12 cellular contexts compared by ENCODE assay signal in the genomic region with DNA sequence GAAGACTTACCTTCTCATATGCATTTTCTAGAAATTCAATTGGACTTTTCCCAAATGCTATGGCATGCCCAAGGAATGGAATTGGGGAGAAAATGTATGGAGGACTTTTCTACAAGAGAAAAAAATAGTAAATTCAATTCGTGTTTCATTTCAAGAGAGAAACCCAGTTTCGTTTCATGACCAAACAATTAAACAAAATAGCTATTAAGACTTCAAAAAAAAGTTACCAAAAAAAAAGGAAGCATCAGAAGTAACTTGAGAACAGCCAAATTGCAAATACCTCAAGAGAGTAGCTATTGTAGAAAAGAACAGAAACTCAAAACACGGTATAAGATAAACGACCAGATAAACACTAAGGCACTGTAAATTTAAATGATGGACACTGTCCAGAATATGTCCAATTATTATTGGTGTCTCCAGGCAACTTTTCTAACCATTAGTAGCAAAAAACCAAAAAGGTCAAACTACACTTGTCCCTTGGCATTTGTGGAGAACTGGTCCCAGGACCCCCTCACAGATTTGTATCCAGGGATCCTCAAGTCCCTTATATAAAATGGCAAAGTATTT. TPM values are rescaled to one million over a fixed set of nuclear protein-coding genes. Genes with fewer than 3 reads are reported as not detected.
DNase-seq lines count a peak whose midpoint lies in the region; ATAC-seq and TF ChIP-seq lines count a peak whose summit lies in the region.
"Had no signal": no experiment of that assay in that cellular context is flagged by ENCODE, and none has a peak within 500 bp of the region (broad histone marks: within the 10 kb centered on the region; RNA-seq: fewer than 3 reads in every experiment).

No MANE protein-coding gene starts in this region.

- H3K9me3 ChIP-seq in SK-N-MC (ENCODE audit: low read depth, low read length) (no peaks in the 10 kb centered on the region), smooth muscle cell (replicated peaks; ENCODE audit: low read depth) (no peaks in the 10 kb centered on the region)

- H3K4me2 ChIP-seq in smooth muscle cell: peak overlapping the region; percentile 96

- H3K27ac Mint-ChIP-seq in activated T-cell treated with anti-CD3 and anti-CD28 coated beads, Interleukin-2, amount 50 U/mL, for 24 hours: no peak overlapping the region

- H3K4me3 ChIP-seq in SK-N-MC (peak overlapping the region; percentile 98), smooth muscle cell (peak overlapping the region; percentile 89)

- peaks cover 40% of the 10 kb centered on the region for H3K4me1 Mint-ChIP-seq in activated T-cell treated with anti-CD3 and anti-CD28 coated beads, Interleukin-2, amount 50 U/mL, for 24 hours (ENCODE audit: low read depth)

- H3K9me3 Mint-ChIP-seq in activated T-cell treated with anti-CD3 and anti-CD28 coated beads, Interleukin-2, amount 50 U/mL, for 24 hours: no peaks in the 10 kb centered on the region

- peaks cover 74% of the 10 kb centered on the region for H3K79me2 ChIP-seq in smooth muscle cell (ENCODE audit: low read depth)

- WGBS in smooth muscle cell (ENCODE audit: low lambda C conversion rate): 67% methylated on average over 4 of the region's 4 CpGs

- H2AFZ ChIP-seq in smooth muscle cell (ENCODE audit: low read depth): no peak overlapping the region

- peaks cover 18% of the 10 kb centered on the region for H3K4me1 ChIP-seq in smooth muscle cell (ENCODE audit: low read depth)

- peaks cover 50% of the 10 kb centered on the region for H3K36me3 ChIP-seq in SK-N-MC (ENCODE audit: insufficient read depth, low read length)
- peaks cover 24% of the 10 kb centered on the region for H3K36me3 ChIP-seq in smooth muscle cell (ENCODE audit: low read depth)

- no peaks in the 10 kb centered on the region for H3K27me3 Mint-ChIP-seq in activated T-cell treated with anti-CD3 and anti-CD28 coated beads, Interleukin-2, amount 50 U/mL, for 24 hours

- H3K27ac ChIP-seq in SK-N-MC (peak overlapping the region; percentile 11; the same call in 1 of the 2 replicates), smooth muscle cell (ENCODE audit: low read depth) (no peak overlapping the region)

- peaks cover 69% of the 10 kb centered on the region for H4K20me1 ChIP-seq in smooth muscle cell (ENCODE audit: low read depth)

- peak overlapping the region; percentile 26 for H3K4me3 Mint-ChIP-seq in activated T-cell treated with anti-CD3 and anti-CD28 coated beads, Interleukin-2, amount 50 U/mL, for 24 hours

- DNase-seq in activated T-cell treated with anti-CD3 and anti-CD28 coated beads, Interleukin-2, amount 50 U/mL, for 24 hours: no peak
- no peak for DNase-seq in activated T-cell treated with anti-CD3 and anti-CD28 coated beads for 4 hours
- no peak for DNase-seq in SK-N-MC (ENCODE audit: low read depth, low spot score)
- DNase-seq in fibroblast of peridontal ligament (ENCODE audit: extremely low read depth): peak; percentile 16
- DNase-seq in smooth muscle cell (lab: John Stamatoyannopoulos, UW; ENCODE audit: unreplicated experiment): no peak
- no peak for DNase-seq in NCI-H526 (lab: John Stamatoyannopoulos, UW)
- DNase-seq in ureter (ENCODE audit: low spot score): no peak
- DNase-seq: activated CD8-positive, alpha-beta memory T cell treated with anti-CD3 and anti-CD28 coated beads, Interleukin-2, amount 50 U/mL, for 48 hours; NCI-H524 had no signal

- H3K27me3 ChIP-seq in smooth muscle cell (ENCODE audit: low read depth): no peaks in the 10 kb centered on the region

- TF ChIP-seq CTCF in smooth muscle cell (IDR thresholded peaks at IDR 0.05; ENCODE audit: borderline replicate concordance, insufficient read depth, poor library complexity, severe bottlenecking): no peak

- H3K36me3 Mint-ChIP-seq in activated T-cell treated with anti-CD3 and anti-CD28 coated beads, Interleukin-2, amount 50 U/mL, for 24 hours (ENCODE audit: low read depth): peaks cover 68% of the 10 kb centered on the region

- H3K9ac ChIP-seq in SK-N-MC (ENCODE audit: insufficient read length) (no peak overlapping the region), smooth muscle cell (ENCODE audit: low read depth) (no peak overlapping the region)

- no peak for ATAC-seq in HG03159 (IDR thresholded peaks at IDR 0.05; ENCODE audit: unreplicated experiment)

- H3F3A ChIP-seq in smooth muscle cell (ENCODE audit: low read depth): peaks cover 7% of the 10 kb centered on the region

RNA-seq across cellular contexts. Expression of a gene that starts 2.4 kb away (rescaled TPM):
- total RNA-seq in smooth muscle cell (104 and 127 TPM in 2 replicates), ureter (96.3 TPM)
- 51.6 and 87.9 TPM in 2 replicates for polyA plus RNA-seq in smooth muscle cell

RNA-seq across cellular contexts. Expression of a gene that starts 47.1 kb away (rescaled TPM):
- 0.09 TPM in 2 replicates for total RNA-seq in smooth muscle cell
- polyA plus RNA-seq in smooth muscle cell: not detected in 2 replicates
- not detected for total RNA-seq in ureter
- total RNA-seq: bronchial epithelial cell, M059J had no signal
